In genomic region chr5:1745806-1746370, GRCh38 we compare ENCODE assay signal across 1 cellular context.
TF ChIP-seq lines count a peak whose summit lies in the region.

No MANE protein-coding gene starts in this region.

TF ChIP-seq in HepG2, 621 proteins besides CTCF, POLR2A, EP300 and RAD21:
- TF ChIP-seq FOXK2 (IDR thresholded peaks at IDR 0.05) (no peak), FIP1L1 (IDR thresholded peaks at IDR 0.05; ENCODE audit: borderline replicate concordance, insufficient read depth, low read depth, low read length) (no peak), ZNF138 (CRISPR knock-in tag; IDR thresholded peaks at IDR 0.05; ENCODE audit: low read depth) (no peak), CC2D1A (CRISPR knock-in tag; IDR thresholded peaks at IDR 0.05) (no peak)
